21 cellular contexts compared by ENCODE assay signal in the genomic region with DNA sequence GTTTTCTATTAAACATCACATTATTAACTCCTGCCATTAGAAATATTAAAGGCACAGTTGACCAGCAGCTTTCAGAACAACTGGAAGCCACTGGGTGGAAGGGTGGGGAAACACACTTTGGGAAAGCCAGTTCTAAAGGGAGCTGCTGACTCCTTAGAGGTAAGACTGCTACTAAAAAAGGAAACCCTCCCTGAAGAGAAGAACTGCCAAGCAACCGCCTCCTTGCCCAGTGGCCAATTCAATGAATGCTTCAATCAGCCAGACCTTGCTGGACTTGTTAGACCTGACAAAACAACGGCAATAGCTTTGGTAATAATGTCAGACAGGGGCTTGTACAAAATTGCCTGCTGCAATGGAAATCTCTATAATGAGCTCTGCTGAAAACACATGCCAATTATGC. TPM values are rescaled to one million over a fixed set of nuclear protein-coding genes. Genes with fewer than 3 reads are reported as not detected.
DNase-seq lines count a peak whose midpoint lies in the region; ATAC-seq and TF ChIP-seq lines count a peak whose summit lies in the region.
"Had no signal": no experiment of that assay in that cellular context is flagged by ENCODE, and none has a peak within 500 bp of the region (broad histone marks: within the 10 kb centered on the region; RNA-seq: fewer than 3 reads in every experiment).

No MANE protein-coding gene starts in this region.

- no peak for TF ChIP-seq CTCF in PC-9 (conservative IDR thresholded peaks at IDR 0.05)
- no peak for TF ChIP-seq CTCF in psoas muscle (IDR thresholded peaks at IDR 0.05)

- H3K4me2 ChIP-seq in PC-9: peak overlapping the region; percentile 48
- H3K4me2 ChIP-seq: BLaER1 had no signal

- BruUV-seq in PC-9 (replicated peaks; lab: Mats Ljungman, UMichigan): no TSS peak

- H3K4me3 ChIP-seq in PC-9 (0 out of 2 replicates have a peak overlapping the region, but pooled peaks have one; percentile 8), psoas muscle (no peak overlapping the region), HAP-1 (no peak overlapping the region)
- H3K4me3 ChIP-seq: BLaER1, GM23248 had no signal

- H4K20me1 ChIP-seq in PC-9 (ENCODE audit: insufficient read depth): no peaks in the 10 kb centered on the region
- H4K20me1 ChIP-seq: BLaER1 had no signal

- ATAC-seq in psoas muscle: peak in 3 of 4 donors; percentile 73 to 85 (median 76)
- ATAC-seq in HG03378 (IDR thresholded peaks at IDR 0.05; ENCODE audit: unreplicated experiment): no peak
- ATAC-seq: Right ventricle myocardium inferior had no signal

- POLR2A ChIA-PET in PC-9 (lab: Charles Lee; ENCODE audit: unreplicated experiment): interaction anchor here (0.6 kb wide), 1 partner anchor 11 kb away, joined by 5 read pairs; no protein-coding TSS in a partner anchor

- H3K9me3 ChIP-seq in PC-9 (ENCODE audit: insufficient read depth, low read depth) (no peaks in the 10 kb centered on the region), psoas muscle (no peaks in the 10 kb centered on the region), HAP-1 (no peaks in the 10 kb centered on the region)
- H3K9me3 ChIP-seq: BLaER1 had no signal

- H3K27me3 ChIP-seq in PC-9 (ENCODE audit: insufficient read depth, low read depth): no peaks in the 10 kb centered on the region
- peaks cover 0 to 6% (median 0%) of the 10 kb centered on the region in 3 donors for H3K27me3 ChIP-seq in psoas muscle (ENCODE audit: insufficient read depth in 3 of 3, low read length in 2 of 3)
- no peaks in the 10 kb centered on the region for H3K27me3 ChIP-seq in HAP-1 (ENCODE audit: low read depth)

- peaks cover 16% of the 10 kb centered on the region; the same call in 1 of the 2 replicates for H3K79me2 ChIP-seq in PC-9 (ENCODE audit: low read depth)

- intact Hi-C loops in PC-9 (cut with micrococcal nuclease; ENCODE audit: unreplicated experiment): loop anchor here (5.0 kb wide), 2 partner anchors 60 to 80 kb away; partner anchors contain the start of gene YIPF6
- intact Hi-C loops in psoas muscle (cut with DNase I): no loop called here

- peak in 1 of 2 experiments; percentile 71 for DNase-seq in PC-9
- DNase-seq in islet precursor cell: peak; percentile 54
- no peak for DNase-seq in psoas muscle
- no peak for DNase-seq in HAP-1 (ENCODE audit: low spot score in 2 of 2)
- DNase-seq in H4 (ENCODE audit: low spot score): no peak
- no peak for DNase-seq in NCI-H1092 (lab: John Stamatoyannopoulos, UW)
- DNase-seq: CD4-positive, alpha-beta T cell; COR-L47; DMS 273 treated with DMSO at 0.1 percent for 48 hours; DMS79 treated with DMSO at 0.1 percent for 48 hours; GM23248; HCEC 1CT; IMR-90; NCI-H1105 treated with DMSO at 0.1 percent for 48 hours; NCI-H2029 treated with DMSO at 0.1 percent for 48 hours; NCI-H446; NCI-H526 had no signal

- H3K27ac ChIP-seq in PC-9 (peak overlapping the region; percentile 91), psoas muscle (no peak overlapping the region)
- H3K27ac ChIP-seq: BLaER1, GM23248 had no signal

- H3K36me3 ChIP-seq in PC-9 (ENCODE audit: low read depth) (no peaks in the 10 kb centered on the region; the same call in 1 of the 2 replicates), psoas muscle (ENCODE audit: insufficient read depth in 1 of 2, low read depth in 1 of 2) (no peaks in the 10 kb centered on the region), HAP-1 (replicated peaks) (no peaks in the 10 kb centered on the region; the same call in 1 of the 2 replicates)
- H3K36me3 ChIP-seq: BLaER1 had no signal

- H2AFZ ChIP-seq in PC-9: no peak overlapping the region
- H2AFZ ChIP-seq: GM23248 had no signal

- in situ Hi-C loops in HAP-1 (cut with MboI; ENCODE audit: low sequenced_read_pairs): no loop called here

- CTCF ChIA-PET in PC-9 (lab: Charles Lee): interaction anchor here (1.2 kb wide), 1 partner anchor 221 kb away, joined by 5 read pairs; no protein-coding TSS in a partner anchor

- WGBS in psoas muscle, 3 donors: 27 to 45% (median 37%) methylated on average over 2 of the region's 2 CpGs

- H3K4me1 ChIP-seq in PC-9 (replicated peaks; ENCODE audit: insufficient read depth) (peaks cover 44% of the 10 kb centered on the region), psoas muscle (peaks cover 19% of the 10 kb centered on the region), HAP-1 (peaks cover 21% of the 10 kb centered on the region)
- H3K4me1 ChIP-seq: BLaER1 had no signal

- H3K9me2 ChIP-seq in PC-9 (ENCODE audit: insufficient read depth): no peaks in the 10 kb centered on the region

- peaks cover 20% of the 10 kb centered on the region; the same call in 1 of the 2 replicates for H3F3A ChIP-seq in PC-9 (ENCODE audit: insufficient read depth, low read depth)

RNA-seq across cellular contexts. Expression of gene OPHN1, which starts 15.6 kb away (rescaled TPM):
- total RNA-seq in PC-9 (2021): 9.3 and 11.6 TPM in 2 replicates
- 1 to 10 TPM; 2.4 to 3.7 (median 3.4) TPM for total RNA-seq in psoas muscle
- polyA plus RNA-seq in psoas muscle: 1 to 10 TPM in 2 of 3 donors, under 1 TPM in 1; 0.47 to 1.7 (median 1.5) TPM
- 2.0 and 4.4 TPM in 2 replicates for total RNA-seq in H4 (2014; rRNA removed; shearing (Covaris generic))
- total RNA-seq: CD4-positive, alpha-beta T cell; OCI-LY7 had no signal
